In the genomic region with DNA sequence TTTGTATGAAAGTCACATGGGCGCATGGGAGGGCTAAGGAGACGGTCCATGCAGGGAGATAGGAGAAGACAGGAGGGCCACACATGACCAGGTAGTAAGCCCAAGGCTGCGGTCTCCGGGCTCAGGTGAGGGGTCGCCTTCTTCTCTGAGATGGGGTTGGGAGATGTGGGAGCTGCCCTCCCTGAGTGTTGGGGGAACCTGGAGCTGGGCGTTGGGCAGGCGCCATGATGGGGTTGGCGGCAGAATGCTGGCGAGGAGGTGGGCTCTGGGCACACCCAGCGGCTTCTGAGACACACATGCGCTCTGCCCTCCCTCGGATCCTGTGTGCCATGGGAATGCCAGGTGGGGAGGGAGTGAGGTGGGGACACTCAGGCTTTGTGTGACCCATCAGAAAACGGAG, we compare ENCODE assay signal across 37 cellular contexts.
"Had no signal": no experiment of that assay in that cellular context is flagged by ENCODE, and none has a peak within 500 bp of the region (broad histone marks: within the 10 kb centered on the region; RNA-seq: fewer than 3 reads in every experiment).

No MANE protein-coding gene starts in this region.

- H3K36me3 ChIP-seq: brain microvascular endothelial cell, SJCRH30, WERI-Rb-1 had no signal

- H3K4me2 ChIP-seq: KMS-11 had no signal

- H3K4me3 Mint-ChIP-seq: activated CD4-positive, alpha-beta memory T cell treated with anti-CD3 and anti-CD28 coated beads, Interleukin-2, amount 10 ng/mL, durations not matched to agents 7 days and 5 days; activated CD8-positive, alpha-beta memory T cell treated with anti-CD3 and anti-CD28 coated beads, Interleukin-2, amount 10 ng/mL, durations not matched to agents 7 days and 5 days; activated naive CD4-positive, alpha-beta T cell treated with anti-CD3 and anti-CD28 coated beads for 36 hours had no signal

- DNase-seq: activated CD4-positive, alpha-beta memory T cell treated with anti-CD3 and anti-CD28 coated beads, Interleukin-2, amount 10 ng/mL, durations not matched to agents 7 days and 5 days; activated CD4-positive, alpha-beta T cell treated with anti-CD3 and anti-CD28 coated beads for 1 hour; activated CD4-positive, alpha-beta T cell treated with anti-CD3 and anti-CD28 coated beads for 48 hours; activated CD4-positive, CD25-positive, alpha-beta regulatory T cell; activated CD8-positive, alpha-beta memory T cell treated with anti-CD3 and anti-CD28 coated beads for 24 hours; activated CD8-positive, alpha-beta memory T cell treated with anti-CD3 and anti-CD28 coated beads, Interleukin-2, amount 10 ng/mL, durations not matched to agents 7 days and 5 days; activated CD8-positive, alpha-beta memory T cell treated with anti-CD3 and anti-CD28 coated beads, Interleukin-2, amount 50 U/mL, for 48 hours; activated gamma-delta T cell treated with Interleukin-2 at 50 U/mL for 16 hours; activated naive CD4-positive, alpha-beta T cell treated with anti-CD3 and anti-CD28 coated beads for 36 hours; activated T-cell treated with anti-CD3 and anti-CD28 coated beads, Interleukin-2, amount 50 U/mL, for 48 hours; amniotic stem cell; brain microvascular endothelial cell; central memory CD4-positive, alpha-beta T cell; MM.1S; MV-4-11; NCI-H1092; NCI-H1417; NCI-H146; NCI-H187; NCI-H2029 treated with DMSO at 0.1 percent for 48 hours; NCI-H2107; NCI-H2171 treated with DMSO at 0.1 percent for 48 hours; NCI-H2227 treated with DMSO at 0.1 percent for 48 hours; NCI-H446; NCI-H524; NCI-H69; NK-92 treated with Interleukin-12 subunit alpha and Interleukin-12 subunit beta, amount 100 ng/mL, for 24 hours; PC-3; SHP77; SJCRH30; T1000; WERI-Rb-1 had no signal

- H3K9me3 ChIP-seq: SJCRH30 had no signal

- ATAC-seq: activated CD8-positive, alpha-beta memory T cell treated with anti-CD3 and anti-CD28 coated beads, Interleukin-2, amount 10 ng/mL, durations not matched to agents 7 days and 5 days; activated naive CD4-positive, alpha-beta T cell treated with anti-CD3 and anti-CD28 coated beads, Interleukin-2, amount 50 U/mL, for 72 hours; PC-3 had no signal

- FAIRE-seq: RCC 7860 had no signal

- H3K27ac Mint-ChIP-seq: activated CD4-positive, alpha-beta memory T cell treated with anti-CD3 and anti-CD28 coated beads, Interleukin-2, amount 10 ng/mL, durations not matched to agents 7 days and 5 days; activated CD8-positive, alpha-beta memory T cell treated with anti-CD3 and anti-CD28 coated beads, Interleukin-2, amount 10 ng/mL, durations not matched to agents 7 days and 5 days; activated naive CD4-positive, alpha-beta T cell treated with anti-CD3 and anti-CD28 coated beads for 36 hours; activated naive CD4-positive, alpha-beta T cell treated with anti-CD3 and anti-CD28 coated beads, Interleukin-2, amount 50 U/mL, for 72 hours had no signal

- H3K27me3 Mint-ChIP-seq: activated CD4-positive, alpha-beta memory T cell treated with anti-CD3 and anti-CD28 coated beads, Interleukin-2, amount 10 ng/mL, durations not matched to agents 7 days and 5 days; activated CD8-positive, alpha-beta memory T cell treated with anti-CD3 and anti-CD28 coated beads, Interleukin-2, amount 10 ng/mL, durations not matched to agents 7 days and 5 days had no signal

- H3K9ac ChIP-seq: KMS-11 had no signal

- H3K27me3 ChIP-seq: brain microvascular endothelial cell, SJCRH30 had no signal

- H3K9me3 Mint-ChIP-seq: activated naive CD4-positive, alpha-beta T cell treated with anti-CD3 and anti-CD28 coated beads for 36 hours had no signal

- H3K27ac ChIP-seq: brain microvascular endothelial cell, KMS-11, RWPE1, SJCRH30, SK-N-MC, WERI-Rb-1 had no signal

- H3K4me1 ChIP-seq: SJCRH30 had no signal

- H3K4me3 ChIP-seq: SJCRH30, SK-N-MC had no signal
